In genomic region chr21:34544032-34544496, GRCh38 we compare ENCODE assay signal across 8 cellular contexts. TPM values are rescaled to one million over a fixed set of nuclear protein-coding genes. Genes with fewer than 3 reads are reported as not detected.
DNase-seq lines count a peak whose midpoint lies in the region; ATAC-seq and TF ChIP-seq lines count a peak whose summit lies in the region.

No MANE protein-coding gene starts in this region.

- peak overlapping the region; percentile 35 for H2AK9ac ChIP-seq in IMR-90 (replicated peaks; ENCODE audit: low read depth, low read length, poor library complexity)

- DNase-seq in DMS 273 (lab: John Stamatoyannopoulos, UW; ENCODE audit: unreplicated experiment) (peak; percentile 90), IMR-90 (peak; percentile 75), SHP77 treated with DMSO at 0.1 percent for 48 hours (lab: John Stamatoyannopoulos, UW) (peak; percentile 79), astrocyte of the spinal cord (ENCODE audit: low read depth, low spot score) (peak; percentile 72), islet precursor cell (peak; percentile 81)
- peak in 2 of 3 experiments; percentile 20 to 41 for DNase-seq in stimulated activated CD4-positive, alpha-beta T cell treated with anti-CD3 and anti-CD28 coated beads, TNF-alpha, amount 100 ng/mL, for 24 hours (ENCODE audit: low read depth in 3 of 3)

- dilution Hi-C loops in IMR-90 (cut with HindIII; ENCODE audit: low sequenced_read_pairs, unreplicated experiment) = no loop called here

- BruUV-seq in IMR-90 (replicated peaks; lab: Mats Ljungman, UMichigan) = no TSS peak

- peak overlapping the region; percentile 52; the same call in 1 of the 2 replicates for H4K5ac ChIP-seq in IMR-90 (ENCODE audit: low read depth, low read length)

- WGBS in IMR-90 (ENCODE audit: extremely low coverage in 2 of 2, insufficient read length in 1 of 2), 2 experiments = 96% methylated on average over 4 of the region's 7 CpGs; no CpG with 5 or more reads in 1 of the 2 experiments

- peak overlapping the region; percentile 99 for H4K91ac ChIP-seq in IMR-90 (ENCODE audit: insufficient read depth, low read depth, low read length)

- POLR2A ChIA-PET in IMR-90 (lab: Charles Lee; ENCODE audit: unreplicated experiment) = interaction anchor here (0.6 kb wide), 1 partner anchor 18 kb away, joined by 3 read pairs; no protein-coding TSS in a partner anchor

- no peak overlapping the region for H3K56ac ChIP-seq in IMR-90 (ENCODE audit: extremely low read depth, insufficient read depth, low read length)

- H3K9ac ChIP-seq in IMR-90 (ENCODE audit: low read depth, low read length) = no peak overlapping the region

- no peaks in the 10 kb centered on the region for H3K9me3 ChIP-seq in IMR-90 (ENCODE audit: control insufficient read depth, insufficient read depth, low read length)

- TF ChIP-seq RAD21 in IMR-90 (IDR thresholded peaks at IDR 0.05; ENCODE audit: low read length) = peak; percentile 47

- H3K4ac ChIP-seq in IMR-90 (ENCODE audit: low read depth, low read length) = peak overlapping the region; percentile 100

- peak overlapping the region; percentile 100 for H2BK120ac ChIP-seq in IMR-90 (ENCODE audit: low read depth, low read length)

- peaks cover 20% of the 10 kb centered on the region; the same call in 1 of the 2 replicates for H3K9me1 ChIP-seq in IMR-90 (ENCODE audit: insufficient read depth, low read length)

- H3K14ac ChIP-seq in IMR-90 (replicated peaks; ENCODE audit: low read depth, low read length) = peak overlapping the region; percentile 100

- H3K4me3 ChIP-seq in IMR-90 (ENCODE audit: insufficient read depth, low read depth, low read length) (no peak overlapping the region), astrocyte of the spinal cord (ENCODE audit: low read depth, low read length) (no peak overlapping the region)

- H3K27ac ChIP-seq in IMR-90 (ENCODE audit: insufficient read depth, low read length) = peak overlapping the region; percentile 47

- no peak for TF ChIP-seq POLR2A in IMR-90 (IDR thresholded peaks at IDR 0.05; ENCODE audit: low read depth, low read length)

- no peak overlapping the region for H2AFZ ChIP-seq in IMR-90 (replicated peaks; ENCODE audit: low read length, poor library complexity)

- intact Hi-C loops in IMR-90 (cut with micrococcal nuclease) = loop anchor here (2.0 kb wide), 1 partner anchor 17 kb away; no protein-coding TSS in a partner anchor

- H4K20me1 ChIP-seq in IMR-90 (ENCODE audit: insufficient read depth, low read length) = no peaks in the 10 kb centered on the region

- peaks cover 15% of the 10 kb centered on the region for H3K4me1 ChIP-seq in IMR-90 (ENCODE audit: control insufficient read depth, insufficient read depth, low read length)

- peak; percentile 58 for TF ChIP-seq CTCF in IMR-90 (conservative IDR thresholded peaks at IDR 0.05; ENCODE audit: low read depth, low read length)
- peak; percentile 64 for TF ChIP-seq CTCF in astrocyte of the spinal cord (IDR thresholded peaks at IDR 0.05; ENCODE audit: low read depth, low read length)

- H2AK5ac ChIP-seq in IMR-90 (ENCODE audit: low read depth, low read length) = peak overlapping the region; percentile 100

- no peak overlapping the region for H3K4me2 ChIP-seq in IMR-90 (ENCODE audit: low read depth, low read length)

- in situ Hi-C loops in IMR-90 (cut with MboI; ENCODE audit: low sequenced_read_pairs) = no loop called here
- in situ Hi-C loops in astrocyte of the spinal cord (cut with HindIII; ENCODE audit: low sequenced_read_pairs) = no loop called here

- no peaks in the 10 kb centered on the region for H3K27me3 ChIP-seq in IMR-90 (ENCODE audit: control insufficient read depth, insufficient read depth, low read length)

- peak overlapping the region; percentile 99 for H2BK5ac ChIP-seq in IMR-90 (ENCODE audit: low read depth, low read length, poor library complexity, severe bottlenecking)

- peak overlapping the region; percentile 98; the same call in 2 of the 3 replicates for H2BK15ac ChIP-seq in IMR-90 (ENCODE audit: low read depth, low read length)

- peak overlapping the region; percentile 94 to 100; a peak in 3 of 4 replicates for H4K8ac ChIP-seq in IMR-90 (ENCODE audit: low read depth in 2 of 2, low read length in 2 of 2)

- CTCF ChIA-PET in IMR-90 (lab: Yijun Ruan, JAX) = interaction anchor here (0.5 to 1.5 kb wide), 5 partner anchors 14 to 1662 kb away, joined by 3 to 7 read pairs (median 3); no protein-coding TSS in a partner anchor

- peak overlapping the region; percentile 96 for H3K18ac ChIP-seq in IMR-90 (ENCODE audit: low read depth, low read length)

- H2BK20ac ChIP-seq in IMR-90 (ENCODE audit: low read depth, low read length) = peak overlapping the region; percentile 100

- ATAC-seq in IMR-90 (ENCODE audit: low read depth) (no peak), GM19395 (IDR thresholded peaks at IDR 0.05; ENCODE audit: unreplicated experiment) (no peak), GM19463 (IDR thresholded peaks at IDR 0.05; ENCODE audit: unreplicated experiment) (no peak)

- H3K23ac ChIP-seq in IMR-90 (ENCODE audit: low read depth, low read length) = peak overlapping the region; percentile 70; the same call in 1 of the 2 replicates

- peaks cover 12 to 52% of the 10 kb centered on the region in 2 experiments for H3K79me1 ChIP-seq in IMR-90 (ENCODE audit: low read depth in 1 of 2, low read length in 2 of 2)

- H3K36me3 ChIP-seq in IMR-90 (ENCODE audit: control insufficient read depth, insufficient read depth, low read length) = no peaks in the 10 kb centered on the region

TF ChIP-seq in IMR-90, 13 proteins besides CTCF, POLR2A, EP300 and RAD21:
- no peak for TF ChIP-seq CHD1 (IDR thresholded peaks at IDR 0.05; ENCODE audit: low read depth, low read length)
- no peak for TF ChIP-seq USF2 (IDR thresholded peaks at IDR 0.05; ENCODE audit: low read depth, low read length)
- TF ChIP-seq SMC3 (IDR thresholded peaks at IDR 0.05; ENCODE audit: low read depth, low read length) = peak; percentile 41
- no peak for TF ChIP-seq RCOR1 (IDR thresholded peaks at IDR 0.05; ENCODE audit: insufficient replicate concordance, low read length)

RNA-seq across cellular contexts. Expression of gene KCNE1, which starts 32.1 kb away (rescaled TPM):
- 0.83 and 0.90 TPM in 2 replicates for total RNA-seq in IMR-90 (2012; rRNA removed)
- 0.37 and 0.46 TPM in 2 replicates for polyA plus RNA-seq in IMR-90 (2012; rRNA removed)
- polyA plus RNA-seq in IMR-90 (2012; cell fraction: cytosol; rRNA removed) = 0.22 and 0.25 TPM in 2 replicates
- polyA plus RNA-seq in IMR-90 (2012; cell fraction: nucleus; rRNA removed; ENCODE audit: low replicate concordance) = 0.92 and 1.2 TPM in 2 replicates

Comparison
In these comparisons a context has a peak if more than half of its experiments do, and no peak if none do; other contexts are left out.
1. DNase-seq: peak in every context shown above with its lines; median percentile 90 in DMS 273; 81 in islet precursor cell; 79 in SHP77 treated with DMSO at 0.1 percent for 48 hours; 75 in IMR-90; 72 in astrocyte of the spinal cord; 30 in stimulated activated CD4-positive, alpha-beta T cell treated with anti-CD3 and anti-CD28 coated beads, TNF-alpha, amount 100 ng/mL, for 24 hours.